ENCODE assay signal across 18 cellular contexts in the genomic region with DNA sequence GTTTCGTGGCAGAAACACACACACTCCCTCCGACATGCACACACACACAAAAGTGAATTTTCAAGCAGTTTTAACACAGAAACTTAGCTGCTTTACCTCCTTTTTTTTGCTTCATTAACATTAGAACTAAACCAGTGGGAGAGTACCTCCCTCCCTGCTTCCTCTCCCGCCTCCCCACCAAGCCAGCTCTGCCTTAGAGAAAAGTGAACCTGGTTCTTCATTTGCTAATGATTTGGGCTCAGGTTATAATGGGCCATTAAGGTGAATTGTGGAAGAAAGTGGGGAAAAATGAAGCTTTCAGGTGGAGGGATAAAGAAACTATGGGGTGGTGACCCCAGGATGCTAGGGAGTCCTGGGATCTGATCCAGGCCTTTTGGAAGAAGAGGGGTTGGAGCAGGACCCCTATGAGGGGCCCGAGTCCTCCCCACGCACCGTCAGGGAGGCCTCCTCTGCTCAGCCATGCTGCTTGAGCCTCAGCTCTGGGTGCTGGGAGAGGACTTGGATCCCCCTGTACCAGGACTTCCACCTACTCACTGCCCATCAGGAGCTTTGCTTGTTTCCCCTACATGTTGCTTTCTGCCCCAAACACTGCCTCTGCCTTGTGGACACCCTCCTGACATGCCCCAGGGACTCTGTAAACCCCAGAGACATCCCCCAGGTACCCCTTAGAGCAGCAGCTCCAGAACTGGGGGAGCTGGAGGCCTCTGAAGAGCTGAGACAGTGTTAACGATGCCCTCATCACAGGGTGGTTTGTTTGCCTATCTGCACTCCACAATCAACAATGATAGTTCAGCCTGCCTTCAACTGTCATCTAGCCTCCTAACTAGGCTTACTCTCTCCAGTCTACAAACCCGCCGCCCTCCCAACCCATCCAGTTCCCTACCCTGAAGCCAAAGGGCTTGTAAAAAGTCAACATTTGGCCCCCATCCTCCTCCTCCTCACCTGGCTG. TPM values are rescaled to one million over a fixed set of nuclear protein-coding genes. Genes with fewer than 3 reads are reported as not detected.
DNase-seq lines count a peak whose midpoint lies in the region; ATAC-seq, FAIRE-seq and TF ChIP-seq lines count a peak whose summit lies in the region.
"Had no signal": no experiment of that assay in that cellular context is flagged by ENCODE, and none has a peak within 500 bp of the region (broad histone marks: within the 10 kb centered on the region; RNA-seq: fewer than 3 reads in every experiment).

No MANE protein-coding gene starts in this region.

- peaks cover 45% of the 10 kb centered on the region for H3K4me1 ChIP-seq in HUES6 (ENCODE audit: control insufficient read depth, insufficient read depth, low read length)
- 0 out of 5 replicates have a peak, but pooled peaks cover 0 to 4% of the 10 kb centered on the region in 2 experiments for H3K4me1 ChIP-seq in K562 (replicated peaks in 1 of 2; ENCODE audit: control insufficient read depth in 2 of 2, insufficient read depth in 2 of 2, low read length in 2 of 2)
- peaks cover 1% of the 10 kb centered on the region for H3K4me1 ChIP-seq in mesenchymal stem cell (ENCODE audit: control insufficient read depth, insufficient read depth, low read depth, low read length)
- H3K4me1 ChIP-seq in kidney (ENCODE audit: control insufficient read depth in 1 of 2, insufficient read depth in 1 of 2, low read depth in 1 of 2, low read length in 2 of 2) = peaks cover 0 to 3% of the 10 kb centered on the region in 2 donors
- H3K4me1 ChIP-seq: parathyroid adenoma, sigmoid colon had no signal

- H4K20me1 ChIP-seq in K562 (replicated peaks; ENCODE audit: control insufficient read depth, insufficient read depth, low read length) = no peaks in the 10 kb centered on the region

- no peaks in the 10 kb centered on the region for H3K36me3 ChIP-seq in HUES6 (ENCODE audit: control insufficient read depth, insufficient read depth, low read length)
- H3K36me3 ChIP-seq in K562 (ENCODE audit: control insufficient read depth, insufficient read depth, low read length) = no peaks in the 10 kb centered on the region
- no peaks in the 10 kb centered on the region for H3K36me3 ChIP-seq in mesenchymal stem cell (ENCODE audit: control insufficient read depth in 1 of 2, insufficient read depth in 2 of 2, low read depth in 1 of 2, low read length in 2 of 2)
- H3K36me3 ChIP-seq in kidney (ENCODE audit: control insufficient read depth in 1 of 2, insufficient read depth in 2 of 2, low read length in 2 of 2) = no peaks in the 10 kb centered on the region
- H3K36me3 ChIP-seq: sigmoid colon had no signal

- no peak overlapping the region for H2BK5ac ChIP-seq in mesenchymal stem cell (ENCODE audit: low read depth, low read length, poor library complexity, severe bottlenecking)

- intact Hi-C loops in K562 (cut with micrococcal nuclease) = loop anchor here (10.0 kb wide), 1 partner anchor 378 kb away; no protein-coding TSS in a partner anchor
- intact Hi-C loops in kidney (cut with DNase I) = no loop called here

- no peaks in the 10 kb centered on the region; the same call in 1 of the 2 replicates for H3K27me3 ChIP-seq in HUES6 (ENCODE audit: control insufficient read depth, insufficient read depth, low read length)
- no peaks in the 10 kb centered on the region for H3K27me3 ChIP-seq in K562 (ENCODE audit: control insufficient read depth in 2 of 2, insufficient read depth in 2 of 2, low read length in 2 of 2)
- H3K27me3 ChIP-seq in mesenchymal stem cell (ENCODE audit: control insufficient read depth in 1 of 2, insufficient read depth in 1 of 2, low read length in 2 of 2) = no peaks in the 10 kb centered on the region
- H3K27me3 ChIP-seq: sigmoid colon had no signal

- peak overlapping the region; percentile 62 for H2AK5ac ChIP-seq in mesenchymal stem cell (ENCODE audit: low read length, severe bottlenecking)

- H3K9me3 ChIP-seq in HUES6 (ENCODE audit: control insufficient read depth, insufficient read depth, low read depth, low read length) (no peaks in the 10 kb centered on the region), K562 (replicated peaks; ENCODE audit: control insufficient read depth, insufficient read depth, low read depth, low read length) (no peaks in the 10 kb centered on the region), mesenchymal stem cell (ENCODE audit: control insufficient read depth, low read length) (no peaks in the 10 kb centered on the region), kidney (ENCODE audit: control insufficient read depth in 1 of 2, low read length in 2 of 2) (no peaks in the 10 kb centered on the region)
- H3K9me3 ChIP-seq: sigmoid colon had no signal

- H3K79me2 ChIP-seq in K562 (ENCODE audit: control insufficient read depth, insufficient read depth, low read length) = no peaks in the 10 kb centered on the region
- H3K79me2 ChIP-seq: parathyroid adenoma had no signal

- H2BK15ac ChIP-seq in mesenchymal stem cell (ENCODE audit: low read depth, poor library complexity, severe bottlenecking) = peak overlapping the region; percentile 12

- no peaks in the 10 kb centered on the region for H3K79me1 ChIP-seq in mesenchymal stem cell (replicated peaks; ENCODE audit: low read length, poor library complexity, severe bottlenecking)

- no peak overlapping the region for H2BK120ac ChIP-seq in mesenchymal stem cell (ENCODE audit: low read depth, low read length)

- TF ChIP-seq CTCF in K562 (IDR thresholded peaks at IDR 0.05 in 2 of 3, conservative IDR thresholded peaks at IDR 0.05 in 1 of 3; ENCODE audit: insufficient read depth in 2 of 3, low read depth in 1 of 3, low read length in 3 of 3) = no peak
- TF ChIP-seq CTCF in kidney (IDR thresholded peaks at IDR 0.05; ENCODE audit: borderline replicate concordance, extremely low read depth, insufficient read depth) = no peak

- H3K27ac ChIP-seq in HUES6 (ENCODE audit: low read depth, low read length) (peak overlapping the region; percentile 52), K562 (ENCODE audit: extremely low read depth, low read depth, low read length) (no peak overlapping the region), mesenchymal stem cell (ENCODE audit: low read length, poor library complexity, severe bottlenecking) (no peak overlapping the region), kidney (ENCODE audit: low read depth in 2 of 2, low read length in 2 of 2) (no peak overlapping the region)
- H3K27ac ChIP-seq: parathyroid adenoma, sigmoid colon had no signal

- no peak for TF ChIP-seq RAD21 in K562 (CRISPR knock-in tag; conservative IDR thresholded peaks at IDR 0.05 in 1 of 2, IDR thresholded peaks at IDR 0.05 in 1 of 2)

- H2AFZ ChIP-seq in K562 (ENCODE audit: low read depth, low read length) (no peak overlapping the region), mesenchymal stem cell (ENCODE audit: low read depth, low read length) (no peak overlapping the region)
- H2AFZ ChIP-seq: parathyroid adenoma had no signal

- WGBS in K562 (ENCODE audit: insufficient coverage, low coverage, missing lambda C conversion rate) = 33% methylated on average over 9 of the region's 9 CpGs
- WGBS in mesenchymal stem cell = 70% methylated on average over 8 of the region's 9 CpGs

- CTCF ChIA-PET in K562 (lab: Yijun Ruan, JAX; ENCODE audit: low intra/inter-chr PET ratio) = no interaction called here

- no peak overlapping the region for H3K23ac ChIP-seq in mesenchymal stem cell (ENCODE audit: low read length in 2 of 2)

- peak; percentile 30 for ATAC-seq in K562
- no peak for ATAC-seq in HG03520 (IDR thresholded peaks at IDR 0.05; ENCODE audit: unreplicated experiment)
- ATAC-seq: left lobe of liver had no signal

- peak overlapping the region in 1 of 2 experiments; percentile 24 for H3K4ac ChIP-seq in mesenchymal stem cell (ENCODE audit: low read depth in 1 of 2, low read length in 2 of 2)

- no TSS peak for BruUV-seq in K562 (replicated peaks; lab: Mats Ljungman, UMichigan)

- DNase-seq in GM12891 (ENCODE audit: insufficient read length, low spot score) = no peak
- no peak for DNase-seq in K562 (ENCODE audit: extremely low read depth in 1 of 4, low spot score in 3 of 4)
- DNase-seq in mesenchymal stem cell = no peak
- no peak for DNase-seq in SKM-1 treated with dmso at 0.1 percent for 144 hours (lab: John Stamatoyannopoulos, UW; ENCODE audit: unreplicated experiment)
- no peak for DNase-seq in kidney
- DNase-seq: activated B cell treated with CpG ODN at 0.5 μM for 24 hours; activated CD8-positive, alpha-beta memory T cell treated with anti-CD3 and anti-CD28 coated beads for 24 hours; activated effector memory CD4-positive, alpha-beta T cell treated with anti-CD3 and anti-CD28 coated beads, Interleukin-2, amount 50 U/mL, for 16 hours; anterior cingulate cortex; EL; GOT3; NCI-H146; NCI-H345; sigmoid colon had no signal

- peak overlapping the region; percentile 35 for H4K91ac ChIP-seq in mesenchymal stem cell (ENCODE audit: low read length)

- no peak for TF ChIP-seq EP300 in K562 (IDR thresholded peaks at IDR 0.05; ENCODE audit: low read length)

- FAIRE-seq in GM12891 (lab: Jason Lieb, UNC) = peak; percentile 64
- FAIRE-seq in K562 (lab: Jason Lieb, UNC) = no peak
- no peak for FAIRE-seq in kidney (lab: Jason Lieb, UNC)

- in situ Hi-C loops in K562 (cut with MboI) = no loop called here

- H3K4me3 ChIP-seq in HUES6 (ENCODE audit: low read depth, low read length) (peak overlapping the region; percentile 22), K562 (no peak overlapping the region), mesenchymal stem cell (ENCODE audit: insufficient read depth in 1 of 2, low read depth in 1 of 2, low read length in 2 of 2) (no peak overlapping the region), kidney (ENCODE audit: low read length in 2 of 2) (no peak overlapping the region)
- H3K4me3 ChIP-seq: sigmoid colon had no signal

- no peak overlapping the region for H3K18ac ChIP-seq in mesenchymal stem cell (ENCODE audit: low read depth in 1 of 2, low read length in 2 of 2)

- H3K4me2 ChIP-seq in K562 (ENCODE audit: insufficient read depth, low read length) = no peak overlapping the region
- H3K4me2 ChIP-seq in mesenchymal stem cell (ENCODE audit: low read length, poor library complexity, severe bottlenecking) = no peak overlapping the region

- POLR2A ChIA-PET in K562 (lab: Yijun Ruan, JAX) = interaction anchor here (0.6 to 1.1 kb wide), 2 partner anchors 9 to 12 kb away, joined by 3 read pairs; no protein-coding TSS in a partner anchor

- H3K9ac ChIP-seq in HUES6 (ENCODE audit: low read length) (peak overlapping the region; percentile 7), K562 (ENCODE audit: insufficient read depth in 1 of 2, low read depth in 2 of 2, low read length in 2 of 2) (no peak overlapping the region), mesenchymal stem cell (ENCODE audit: low read length) (no peak overlapping the region), kidney (ENCODE audit: low read length in 2 of 2) (no peak overlapping the region)
- H3K9ac ChIP-seq: parathyroid adenoma had no signal

- peak overlapping the region in 1 of 2 experiments; percentile 37 for H2BK12ac ChIP-seq in mesenchymal stem cell (ENCODE audit: low read length in 2 of 2)

- H3K14ac ChIP-seq in mesenchymal stem cell (ENCODE audit: low read length in 2 of 2) = no peak overlapping the region

- H3K9me1 ChIP-seq in K562 (ENCODE audit: control insufficient read depth, insufficient read depth, low read length) = no peaks in the 10 kb centered on the region

- no peak for TF ChIP-seq POLR2A in GM12891 (IDR thresholded peaks at IDR 0.05; ENCODE audit: low read depth, low read length)
- no peak for TF ChIP-seq POLR2A in K562 (conservative IDR thresholded peaks at IDR 0.05)

- no peak overlapping the region for H4K8ac ChIP-seq in mesenchymal stem cell (ENCODE audit: low read length)

RNA-seq across cellular contexts. Expression of gene JADE1, which starts 6.5 kb away (rescaled TPM):
- 10.7 TPM for polyA plus RNA-seq in GM12891 (2012; ENCODE audit: low read depth, missing spikeins)
- 40.6 and 42.8 TPM in 2 replicates for total RNA-seq in K562 (2011; cell fraction: chromatin; rRNA removed; ENCODE audit: low replicate concordance)
- 21.5 and 22.1 TPM in 2 replicates for total RNA-seq in K562 (2011; cell fraction: nucleolus; rRNA removed)
- total RNA-seq in K562 (2011; cell fraction: nucleoplasm; rRNA removed) = 31.1 and 35.1 TPM in 2 replicates
- total RNA-seq in K562 (2014; rRNA removed) (24.2 and 24.4 TPM in 2 replicates), K562 (2014; rRNA removed; fragmentation: Illumina TruSeq; extraction: Trizol) (29.8 and 32.3 TPM in 2 replicates), K562 (2015; rRNA removed; fragmentation: Illumina TruSeq; extraction: Trizol) (23.5 and 26.5 TPM in 2 replicates), K562 (2021) (37.3 and 37.9 TPM in 2 replicates), kidney (119 TPM)
- polyA plus RNA-seq in K562 (2011; rRNA removed) (14.4 and 16.6 TPM in 2 replicates), K562 (2014; fragmentation: Illumina TruSeq; extraction: Trizol) (24.0 and 26.5 TPM in 2 replicates), K562 (2014; fragmentation: Nextera tagmentation; extraction: Ambion mirVana) (10 to 100 TPM in 1 of 2 experiments, 1 to 10 TPM in 1; 8.3 to 10.8 TPM), K562 (2014; rRNA removed) (18.5 and 18.6 TPM in 2 replicates), kidney (ENCODE audit: insufficient read depth, low read depth, low replicate concordance) (23.0 TPM)
- 11.4 and 12.2 TPM in 2 replicates for polyA plus RNA-seq in K562 (2011; cell fraction: cytosol; rRNA removed)
- 21.5 and 25.9 TPM in 2 replicates for polyA plus RNA-seq in K562 (2011; cell fraction: nucleus; rRNA removed)
- 17.0 and 21.9 TPM in 2 replicates for polyA plus RNA-seq in K562 (2012)
- polyA minus RNA-seq in K562 (2011; rRNA and poly(A)+ RNA removed) = 32.5 and 34.1 TPM in 2 replicates
- polyA minus RNA-seq in K562 (2011; cell fraction: cytosol; rRNA and poly(A)+ RNA removed) = 13.6 and 14.0 TPM in 2 replicates
- polyA minus RNA-seq in K562 (2011; cell fraction: nucleus; rRNA and poly(A)+ RNA removed) = 21.7 and 22.4 TPM in 2 replicates
- 10.8 TPM for polyA plus RNA-seq in mesenchymal stem cell (2013, experiment 1 of 2)
- 10.8 TPM for polyA plus RNA-seq in mesenchymal stem cell (2013, experiment 2 of 2)
